In genomic region chr11:68935516-68936357, GRCh38 we compare ENCODE assay signal across 35 cellular contexts. TPM values are rescaled to one million over a fixed set of nuclear protein-coding genes. Genes with fewer than 3 reads are reported as not detected.
"Had no signal": no experiment of that assay in that cellular context is flagged by ENCODE, and none has a peak within 500 bp of the region (broad histone marks: within the 10 kb centered on the region; RNA-seq: fewer than 3 reads in every experiment).

No MANE protein-coding gene starts in this region.

- H3K27me3 ChIP-seq: brain microvascular endothelial cell, esophagus squamous epithelium, uterus had no signal

- H3K9ac ChIP-seq: parathyroid adenoma had no signal

- H3K4me1 ChIP-seq: esophagus squamous epithelium, parathyroid adenoma, uterus had no signal

- H3K27ac ChIP-seq: brain microvascular endothelial cell, esophagus squamous epithelium, parathyroid adenoma, thoracic aorta, uterus had no signal

- DNase-seq: activated CD4-positive, alpha-beta memory T cell treated with anti-CD3 and anti-CD28 coated beads, Interleukin-2, amount 10 ng/mL, durations not matched to agents 7 days and 5 days; activated CD4-positive, alpha-beta T cell treated with anti-CD3 and anti-CD28 coated beads for 1 hour; activated CD4-positive, alpha-beta T cell treated with anti-CD3 and anti-CD28 coated beads, Interleukin-2, amount 10 ng/mL, durations not matched to agents 7 days and 5 days; activated CD8-positive, alpha-beta memory T cell treated with anti-CD3 and anti-CD28 coated beads, Interleukin-2, amount 50 U/mL, for 48 hours; activated gamma-delta T cell treated with Interleukin-2 at 50 U/mL for 16 hours; activated naive CD4-positive, alpha-beta T cell treated with anti-CD3 and anti-CD28 coated beads, Interleukin-2, amount 50 U/mL, for 16 hours; activated T-cell treated with anti-CD3 and anti-CD28 coated beads, Interleukin-2, amount 50 U/mL, for 24 hours; amniotic stem cell; brain microvascular endothelial cell; dermis blood vessel endothelial cell; effector CD4-positive, alpha-beta T cell; esophagus squamous epithelium; foreskin melanocyte; glutamatergic neuron; left cardiac atrium; mammary epithelial cell; midbrain; naive thymus-derived CD8-positive, alpha-beta T cell; nucleus accumbens; right cardiac atrium; stimulated activated CD4-positive, alpha-beta T cell treated with anti-CD3 and anti-CD28 coated beads, Interleukin-2, amount 100 ng/mL, for 48 hours; stimulated activated naive CD4-positive, alpha-beta T cell treated with Interleukin-2 at 50 U/mL for 16 hours; T-helper 17 cell; T1000; uterus had no signal

- H3K9me3 ChIP-seq: esophagus squamous epithelium, thoracic aorta, uterus had no signal

- H3K4me3 ChIP-seq: esophagus squamous epithelium, thoracic aorta, uterus had no signal

- FAIRE-seq: astrocyte, colon, islet of Langerhans had no signal

- H3K36me3 ChIP-seq: uterus had no signal

RNA-seq across cellular contexts. Expression of gene MRGPRD, which starts 45.0 kb away (rescaled TPM):
- total RNA-seq: activated CD4-positive, alpha-beta memory T cell treated with anti-CD3 and anti-CD28 coated beads, Interleukin-2, amount 10 ng/mL, durations not matched to agents 7 days and 5 days; activated CD4-positive, alpha-beta T cell treated with anti-CD3 and anti-CD28 coated beads, Interleukin-2, amount 10 ng/mL, durations not matched to agents 7 days and 5 days; astrocyte; cardiac septum; dermis blood vessel endothelial cell; esophagus squamous epithelium; left cardiac atrium; liver; mammary epithelial cell; naive thymus-derived CD8-positive, alpha-beta T cell; neural crest cell; pulmonary artery endothelial cell; right cardiac atrium; subcutaneous adipose tissue; T-helper 17 cell had no signal
- polyA plus RNA-seq: liver, mammary epithelial cell, right cardiac atrium had no signal
